Comparison of ENCODE assay signal across 7 cellular contexts in genomic region chr4:56301181-56302076, GRCh38.
DNase-seq lines count a peak whose midpoint lies in the region; ATAC-seq and TF ChIP-seq lines count a peak whose summit lies in the region.

No MANE protein-coding gene starts in this region.

- DNase-seq in NCI-H1092 treated with DMSO at 0.1 percent for 48 hours (lab: John Stamatoyannopoulos, UW) (peak; percentile 54), SKM-1 treated with dmso at 0.1 percent for 144 hours (lab: John Stamatoyannopoulos, UW; ENCODE audit: unreplicated experiment) (peak; percentile 39), left cardiac atrium (peak; percentile 59), retina (peak; percentile 83)
- peak; percentile 43 for DNase-seq in activated naive CD8-positive, alpha-beta T cell treated with anti-CD3 and anti-CD28 coated beads, Interleukin-2, amount 10 ng/mL, durations not matched to agents 7 days and 5 days

- peaks cover 5% of the 10 kb centered on the region for H3K4me1 Mint-ChIP-seq in activated naive CD8-positive, alpha-beta T cell treated with anti-CD3 and anti-CD28 coated beads, Interleukin-2, amount 10 ng/mL, durations not matched to agents 7 days and 5 days

- no peak overlapping the region for H3K4me3 ChIP-seq in GM12875 (ENCODE audit: low read depth, low read length)

- POLR2A ChIA-PET in activated naive CD8-positive, alpha-beta T cell treated with anti-CD3 and anti-CD28 coated beads, Interleukin-2, amount 10 ng/mL, durations not matched to agents 7 days and 5 days (lab: Charles Lee) = no interaction called here

- no peak overlapping the region for H3K4me3 Mint-ChIP-seq in activated naive CD8-positive, alpha-beta T cell treated with anti-CD3 and anti-CD28 coated beads, Interleukin-2, amount 10 ng/mL, durations not matched to agents 7 days and 5 days

- peaks cover 14% of the 10 kb centered on the region for H3K27me3 Mint-ChIP-seq in activated naive CD8-positive, alpha-beta T cell treated with anti-CD3 and anti-CD28 coated beads, Interleukin-2, amount 10 ng/mL, durations not matched to agents 7 days and 5 days

- ATAC-seq in HG02610 (IDR thresholded peaks at IDR 0.05; ENCODE audit: unreplicated experiment) = peak; percentile 94
- ATAC-seq in activated naive CD8-positive, alpha-beta T cell treated with anti-CD3 and anti-CD28 coated beads, Interleukin-2, amount 10 ng/mL, durations not matched to agents 7 days and 5 days (ENCODE audit: low read depth) = peak; percentile 92
- peak; percentile 94 to 98 for ATAC-seq in left cardiac atrium

- H3K27ac Mint-ChIP-seq in activated naive CD8-positive, alpha-beta T cell treated with anti-CD3 and anti-CD28 coated beads, Interleukin-2, amount 10 ng/mL, durations not matched to agents 7 days and 5 days = no peak overlapping the region

- H3K9me3 Mint-ChIP-seq in activated naive CD8-positive, alpha-beta T cell treated with anti-CD3 and anti-CD28 coated beads, Interleukin-2, amount 10 ng/mL, durations not matched to agents 7 days and 5 days = no peaks in the 10 kb centered on the region

- TF ChIP-seq CTCF in GM12875 (IDR thresholded peaks at IDR 0.05; ENCODE audit: borderline replicate concordance, insufficient read depth, low read depth, low read length) = peak; percentile 87

- intact Hi-C loops in left cardiac atrium (cut with DNase I) = loop anchor here (2.0 to 5.0 kb wide), 2 partner anchors 351 to 354 kb away; partner anchors contain the start of gene CEP135 (in 1 of the 2)

- H3K36me3 Mint-ChIP-seq in activated naive CD8-positive, alpha-beta T cell treated with anti-CD3 and anti-CD28 coated beads, Interleukin-2, amount 10 ng/mL, durations not matched to agents 7 days and 5 days = no peaks in the 10 kb centered on the region
